Comparison of ENCODE assay signal across 2 cellular contexts in genomic region chr10:75396861-75397570, GRCh38.
TF ChIP-seq lines count a peak whose summit lies in the region.

No MANE protein-coding gene starts in this region.

TF ChIP-seq in H1, 55 proteins besides CTCF, POLR2A, EP300 and RAD21:
- TF ChIP-seq MAFK (IDR thresholded peaks at IDR 0.05; ENCODE audit: low read depth, low read length), result no peak
- TF ChIP-seq CREB1 (IDR thresholded peaks at IDR 0.05), result no peak
- TF ChIP-seq YY1 (IDR thresholded peaks at IDR 0.05; ENCODE audit: low read depth, low read length), result no peak
- TF ChIP-seq TBP (IDR thresholded peaks at IDR 0.05; ENCODE audit: low read depth, low read length), result no peak
- no peak for TF ChIP-seq MAX (IDR thresholded peaks at IDR 0.05)
- no peak for TF ChIP-seq GTF2F1 (IDR thresholded peaks at IDR 0.05; ENCODE audit: borderline replicate concordance, low read depth, low read length)
- TF ChIP-seq TAF7 (optimal IDR thresholded peaks at IDR 0.05; ENCODE audit: borderline replicate concordance, low read depth, low read length), result no peak

TF ChIP-seq in liver, 16 proteins besides CTCF, POLR2A, EP300 and RAD21 (continued from another document):
- TF ChIP-seq YY1 (IDR thresholded peaks at IDR 0.05) (no peak), HNF4G (IDR thresholded peaks at IDR 0.05) (no peak), MAX (IDR thresholded peaks at IDR 0.05) (no peak), FOXA2 (IDR thresholded peaks at IDR 0.05) (no peak), FOXA1 (IDR thresholded peaks at IDR 0.05) (no peak), JUND (IDR thresholded peaks at IDR 0.05) (no peak), GABPA (IDR thresholded peaks at IDR 0.05 in 1 of 2, conservative IDR thresholded peaks at IDR 0.05 in 1 of 2) (no peak), SP1 (IDR thresholded peaks at IDR 0.05) (no peak), RXRA (IDR thresholded peaks at IDR 0.05) (no peak), EGR1 (IDR thresholded peaks at IDR 0.05; ENCODE audit: low read depth in 2 of 2) (no peak), HNF4A (conservative IDR thresholded peaks at IDR 0.05) (no peak), NR2F2 (IDR thresholded peaks at IDR 0.05) (no peak)
- TF ChIP-seq, protein P1, sequence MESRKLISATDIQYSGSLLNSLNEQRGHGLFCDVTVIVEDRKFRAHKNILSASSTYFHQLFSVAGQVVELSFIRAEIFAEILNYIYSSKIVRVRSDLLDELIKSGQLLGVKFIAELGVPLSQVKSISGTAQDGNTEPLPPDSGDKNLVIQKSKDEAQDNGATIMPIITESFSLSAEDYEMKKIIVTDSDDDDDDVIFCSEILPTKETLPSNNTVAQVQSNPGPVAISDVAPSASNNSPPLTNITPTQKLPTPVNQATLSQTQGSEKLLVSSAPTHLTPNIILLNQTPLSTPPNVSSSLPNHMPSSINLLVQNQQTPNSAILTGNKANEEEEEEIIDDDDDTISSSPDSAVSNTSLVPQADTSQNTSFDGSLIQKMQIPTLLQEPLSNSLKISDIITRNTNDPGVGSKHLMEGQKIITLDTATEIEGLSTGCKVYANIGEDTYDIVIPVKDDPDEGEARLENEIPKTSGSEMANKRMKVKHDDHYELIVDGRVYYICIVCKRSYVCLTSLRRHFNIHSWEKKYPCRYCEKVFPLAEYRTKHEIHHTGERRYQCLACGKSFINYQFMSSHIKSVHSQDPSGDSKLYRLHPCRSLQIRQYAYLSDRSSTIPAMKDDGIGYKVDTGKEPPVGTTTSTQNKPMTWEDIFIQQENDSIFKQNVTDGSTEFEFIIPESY (IDR thresholded peaks at IDR 0.05), result no peak
- TF ChIP-seq, protein P2, sequence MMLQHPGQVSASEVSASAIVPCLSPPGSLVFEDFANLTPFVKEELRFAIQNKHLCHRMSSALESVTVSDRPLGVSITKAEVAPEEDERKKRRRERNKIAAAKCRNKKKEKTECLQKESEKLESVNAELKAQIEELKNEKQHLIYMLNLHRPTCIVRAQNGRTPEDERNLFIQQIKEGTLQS (IDR thresholded peaks at IDR 0.05), result no peak
- TF ChIP-seq, protein P3, sequence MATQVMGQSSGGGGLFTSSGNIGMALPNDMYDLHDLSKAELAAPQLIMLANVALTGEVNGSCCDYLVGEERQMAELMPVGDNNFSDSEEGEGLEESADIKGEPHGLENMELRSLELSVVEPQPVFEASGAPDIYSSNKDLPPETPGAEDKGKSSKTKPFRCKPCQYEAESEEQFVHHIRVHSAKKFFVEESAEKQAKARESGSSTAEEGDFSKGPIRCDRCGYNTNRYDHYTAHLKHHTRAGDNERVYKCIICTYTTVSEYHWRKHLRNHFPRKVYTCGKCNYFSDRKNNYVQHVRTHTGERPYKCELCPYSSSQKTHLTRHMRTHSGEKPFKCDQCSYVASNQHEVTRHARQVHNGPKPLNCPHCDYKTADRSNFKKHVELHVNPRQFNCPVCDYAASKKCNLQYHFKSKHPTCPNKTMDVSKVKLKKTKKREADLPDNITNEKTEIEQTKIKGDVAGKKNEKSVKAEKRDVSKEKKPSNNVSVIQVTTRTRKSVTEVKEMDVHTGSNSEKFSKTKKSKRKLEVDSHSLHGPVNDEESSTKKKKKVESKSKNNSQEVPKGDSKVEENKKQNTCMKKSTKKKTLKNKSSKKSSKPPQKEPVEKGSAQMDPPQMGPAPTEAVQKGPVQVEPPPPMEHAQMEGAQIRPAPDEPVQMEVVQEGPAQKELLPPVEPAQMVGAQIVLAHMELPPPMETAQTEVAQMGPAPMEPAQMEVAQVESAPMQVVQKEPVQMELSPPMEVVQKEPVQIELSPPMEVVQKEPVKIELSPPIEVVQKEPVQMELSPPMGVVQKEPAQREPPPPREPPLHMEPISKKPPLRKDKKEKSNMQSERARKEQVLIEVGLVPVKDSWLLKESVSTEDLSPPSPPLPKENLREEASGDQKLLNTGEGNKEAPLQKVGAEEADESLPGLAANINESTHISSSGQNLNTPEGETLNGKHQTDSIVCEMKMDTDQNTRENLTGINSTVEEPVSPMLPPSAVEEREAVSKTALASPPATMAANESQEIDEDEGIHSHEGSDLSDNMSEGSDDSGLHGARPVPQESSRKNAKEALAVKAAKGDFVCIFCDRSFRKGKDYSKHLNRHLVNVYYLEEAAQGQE (IDR thresholded peaks at IDR 0.05), result no peak
